In the genomic region with DNA sequence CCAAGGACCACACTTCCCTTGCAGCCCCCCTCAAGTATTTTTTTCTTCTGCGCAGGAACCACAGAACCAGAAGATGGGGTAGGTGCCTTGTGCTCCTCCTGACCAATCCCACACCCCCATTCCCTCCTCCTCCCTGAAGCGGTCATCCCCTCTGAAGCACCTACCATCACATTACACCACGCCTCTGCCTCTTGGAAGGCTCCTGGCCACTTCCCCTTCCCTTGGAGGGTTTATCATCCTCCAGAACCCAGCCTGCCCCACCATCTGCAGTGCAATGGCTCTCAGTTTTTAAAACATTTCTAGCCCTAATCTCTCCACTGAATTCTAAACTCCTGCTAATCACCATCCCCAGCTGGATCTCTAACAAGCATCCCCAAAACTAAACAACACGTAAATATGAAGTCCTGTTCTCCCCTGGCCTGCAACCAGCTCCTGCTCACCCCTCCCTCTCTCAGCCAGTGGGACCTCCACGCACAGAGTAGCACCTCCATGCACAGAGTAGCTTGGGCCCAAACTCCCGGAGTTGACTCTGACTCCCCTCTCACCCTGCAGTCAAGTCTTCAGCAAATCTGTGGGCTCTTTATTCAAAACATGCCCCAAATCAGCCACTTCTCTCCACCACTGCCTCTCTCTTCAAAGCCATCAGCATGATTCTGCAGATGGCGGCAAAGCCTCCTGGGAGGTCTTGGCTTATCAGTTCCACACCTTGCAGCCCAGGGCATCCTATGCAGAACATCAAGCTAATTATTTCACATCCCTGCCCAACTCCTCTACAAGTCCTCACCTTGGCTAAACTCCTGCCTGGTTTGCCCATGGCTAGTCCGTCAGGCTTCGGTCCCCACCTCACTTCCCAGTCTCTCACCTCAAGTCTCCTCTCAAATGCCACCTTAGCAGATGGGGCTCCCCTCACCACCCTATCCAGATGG, we compare ENCODE assay signal across 12 cellular contexts.
DNase-seq lines count a peak whose midpoint lies in the region; ATAC-seq and TF ChIP-seq lines count a peak whose summit lies in the region.
"Had no signal": no experiment of that assay in that cellular context is flagged by ENCODE, and none has a peak within 500 bp of the region (broad histone marks: within the 10 kb centered on the region; RNA-seq: fewer than 3 reads in every experiment).

No MANE protein-coding gene starts in this region.

- CTCF ChIA-PET in activated CD4-positive, alpha-beta T cell treated with anti-CD3 and anti-CD28 coated beads for 36 hours (lab: Charles Lee), result no interaction called here

- H3K9me3 Mint-ChIP-seq in activated CD4-positive, alpha-beta T cell treated with anti-CD3 and anti-CD28 coated beads for 36 hours (ENCODE audit: low read depth), result no peaks in the 10 kb centered on the region
- H3K9me3 Mint-ChIP-seq in stimulated activated memory B cell treated with anti-CD40 and anti-IgM and Interleukin-4, amounts not matched to agents 10 μg/mL and 1 μg/mL and 100 μg/mL, for 72 hours, result no peaks in the 10 kb centered on the region

- WGBS in ovary, 3 donors, result 83 to 95% (median 94%) methylated on average over 9 of the region's 9 CpGs

- H3K27ac ChIP-seq in caudate nucleus (ENCODE audit: low read depth, low read length) (peak overlapping the region; percentile 48), ovary (no peak overlapping the region)
- H3K27ac ChIP-seq: A549, ascending aorta had no signal

- no peak overlapping the region for H3K4me3 ChIP-seq in ovary
- H3K4me3 ChIP-seq: A549, ascending aorta, upper lobe of left lung had no signal

- H3K9me3 ChIP-seq in T-helper 17 cell (ENCODE audit: control insufficient read depth, low read length, poor library complexity, severe bottlenecking) (no peaks in the 10 kb centered on the region), ovary (no peaks in the 10 kb centered on the region)
- H3K9me3 ChIP-seq: A549, ascending aorta, upper lobe of left lung had no signal

- no peak for DNase-seq in activated CD4-positive, alpha-beta T cell treated with anti-CD3 and anti-CD28 coated beads for 36 hours
- no peak for DNase-seq in activated CD4-positive, alpha-beta T cell treated with anti-CD3 and anti-CD28 coated beads for 4 hours
- DNase-seq in T-helper 17 cell, result no peak
- no peak for DNase-seq in caudate nucleus (lab: John Stamatoyannopoulos, UW)
- DNase-seq in GM20000 (ENCODE audit: low spot score), result no peak
- DNase-seq in ovary, result no peak
- DNase-seq: MV-4-11, upper lobe of left lung had no signal

- POLR2A ChIA-PET in activated CD4-positive, alpha-beta T cell treated with anti-CD3 and anti-CD28 coated beads for 36 hours (lab: Charles Lee), result no interaction called here

- H3K4me1 Mint-ChIP-seq in activated CD4-positive, alpha-beta T cell treated with anti-CD3 and anti-CD28 coated beads for 36 hours, result peaks cover 73% of the 10 kb centered on the region
- peaks cover 62% of the 10 kb centered on the region for H3K4me1 Mint-ChIP-seq in T-helper 17 cell
- peaks cover 73% of the 10 kb centered on the region for H3K4me1 Mint-ChIP-seq in stimulated activated memory B cell treated with anti-CD40 and anti-IgM and Interleukin-4, amounts not matched to agents 10 μg/mL and 1 μg/mL and 100 μg/mL, for 72 hours

- TF ChIP-seq EP300 in ovary (IDR thresholded peaks at IDR 0.05), result no peak

- H3K36me3 Mint-ChIP-seq in activated CD4-positive, alpha-beta T cell treated with anti-CD3 and anti-CD28 coated beads for 36 hours (ENCODE audit: low read depth), result peaks cover 24% of the 10 kb centered on the region
- H3K36me3 Mint-ChIP-seq in T-helper 17 cell (ENCODE audit: low read depth), result peaks cover 4% of the 10 kb centered on the region
- H3K36me3 Mint-ChIP-seq in stimulated activated memory B cell treated with anti-CD40 and anti-IgM and Interleukin-4, amounts not matched to agents 10 μg/mL and 1 μg/mL and 100 μg/mL, for 72 hours, result peaks cover 32% of the 10 kb centered on the region

- no peak for ATAC-seq in activated CD4-positive, alpha-beta T cell treated with anti-CD3 and anti-CD28 coated beads for 36 hours
- ATAC-seq in T-helper 17 cell (no peak), HG02610 (IDR thresholded peaks at IDR 0.05; ENCODE audit: unreplicated experiment) (no peak)
- ATAC-seq in stimulated activated memory B cell treated with anti-CD40 and anti-IgM and Interleukin-4, amounts not matched to agents 10 μg/mL and 1 μg/mL and 100 μg/mL, for 72 hours, result no peak
- ATAC-seq: A549 had no signal

- H3K36me3 ChIP-seq in ovary, result no peaks in the 10 kb centered on the region
- H3K36me3 ChIP-seq: ascending aorta, upper lobe of left lung had no signal

- no peak for TF ChIP-seq POLR2A in ovary (IDR thresholded peaks at IDR 0.05)

- peaks cover 2% of the 10 kb centered on the region for H3K4me1 ChIP-seq in ovary (ENCODE audit: insufficient read depth)

- no peak overlapping the region for H3K4me3 Mint-ChIP-seq in activated CD4-positive, alpha-beta T cell treated with anti-CD3 and anti-CD28 coated beads for 36 hours
- peak overlapping the region; percentile 77 for H3K4me3 Mint-ChIP-seq in T-helper 17 cell
- no peak overlapping the region for H3K4me3 Mint-ChIP-seq in stimulated activated memory B cell treated with anti-CD40 and anti-IgM and Interleukin-4, amounts not matched to agents 10 μg/mL and 1 μg/mL and 100 μg/mL, for 72 hours

- TF ChIP-seq CTCF in GM20000 (IDR thresholded peaks at IDR 0.05; ENCODE audit: extremely low read depth, missing control alignments), result no peak
- no peak for TF ChIP-seq CTCF in ovary (IDR thresholded peaks at IDR 0.05)

- H3K27me3 ChIP-seq in ovary, result no peaks in the 10 kb centered on the region
- H3K27me3 ChIP-seq: ascending aorta, upper lobe of left lung had no signal

- no peaks in the 10 kb centered on the region for H3K27me3 Mint-ChIP-seq in activated CD4-positive, alpha-beta T cell treated with anti-CD3 and anti-CD28 coated beads for 36 hours
- H3K27me3 Mint-ChIP-seq in T-helper 17 cell, result no peaks in the 10 kb centered on the region
- no peaks in the 10 kb centered on the region for H3K27me3 Mint-ChIP-seq in stimulated activated memory B cell treated with anti-CD40 and anti-IgM and Interleukin-4, amounts not matched to agents 10 μg/mL and 1 μg/mL and 100 μg/mL, for 72 hours

- intact Hi-C loops in activated CD4-positive, alpha-beta T cell treated with anti-CD3 and anti-CD28 coated beads for 36 hours (cut with DNase I, micrococcal nuclease), result no loop called here
- intact Hi-C loops in ovary (cut with DNase I), result no loop called here

- peak overlapping the region; percentile 77 for H3K27ac Mint-ChIP-seq in activated CD4-positive, alpha-beta T cell treated with anti-CD3 and anti-CD28 coated beads for 36 hours
- peak overlapping the region; percentile 81 for H3K27ac Mint-ChIP-seq in T-helper 17 cell
- H3K27ac Mint-ChIP-seq in stimulated activated memory B cell treated with anti-CD40 and anti-IgM and Interleukin-4, amounts not matched to agents 10 μg/mL and 1 μg/mL and 100 μg/mL, for 72 hours, result peak overlapping the region; percentile 82
